ENCODE assay signal across 8 cellular contexts in genomic region chr17:1147664-1148063, GRCh38.
DNase-seq lines count a peak whose midpoint lies in the region; ATAC-seq, FAIRE-seq and TF ChIP-seq lines count a peak whose summit lies in the region.

No MANE protein-coding gene starts in this region.

- FAIRE-seq in D721Med (lab: Jason Lieb, UNC): no peak
- FAIRE-seq in GM19239 (lab: Jason Lieb, UNC): no peak

- peak; percentile 49 for TF ChIP-seq CTCF in D721Med (IDR thresholded peaks at IDR 0.05; ENCODE audit: insufficient read depth, missing control alignments)

- peak; percentile 64 for DNase-seq in D721Med (ENCODE audit: insufficient read length, low spot score)
- peak; percentile 80 for DNase-seq in NCI-H146 (lab: John Stamatoyannopoulos, UW)
- DNase-seq in astrocyte of the hippocampus (ENCODE audit: low read depth, low spot score): peak; percentile 85
- peak; percentile 81 for DNase-seq in kidney tubule cell (ENCODE audit: low spot score)
- no peak for DNase-seq in GM19239 (ENCODE audit: insufficient read length, low spot score)

- ATAC-seq in GM19324 (IDR thresholded peaks at IDR 0.05; ENCODE audit: low FRiP score, unreplicated experiment) (no peak), HG03460 (IDR thresholded peaks at IDR 0.05; ENCODE audit: unreplicated experiment) (no peak), HG03442 (IDR thresholded peaks at IDR 0.05; ENCODE audit: unreplicated experiment) (no peak)
